Comparison of ENCODE assay signal across 24 cellular contexts in the genomic region with DNA sequence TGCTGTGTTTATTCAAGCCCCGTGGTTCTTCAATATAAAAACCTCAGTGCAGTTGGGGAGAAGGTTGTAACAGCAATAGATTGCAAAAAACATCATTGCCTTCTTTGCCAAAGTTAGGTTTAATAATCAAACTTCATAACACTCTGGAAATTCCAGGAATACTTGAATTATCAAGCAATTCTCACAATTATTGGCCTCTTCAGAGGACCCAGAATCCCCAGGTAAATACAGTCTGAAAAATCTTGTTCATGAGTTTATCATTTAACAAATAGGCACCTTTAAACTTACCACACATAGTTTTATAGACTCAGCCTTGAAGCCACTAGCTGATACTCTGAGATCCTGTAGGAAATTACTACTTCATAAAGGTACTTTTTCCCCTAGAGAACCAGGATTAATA.
"Had no signal": no experiment of that assay in that cellular context is flagged by ENCODE, and none has a peak within 500 bp of the region (broad histone marks: within the 10 kb centered on the region; RNA-seq: fewer than 3 reads in every experiment).

No MANE protein-coding gene starts in this region.

- DNase-seq: dermis blood vessel endothelial cell; effector memory CD4-positive, alpha-beta T cell; foreskin keratinocyte; glutamatergic neuron; heart right ventricle; hypothalamus; left lung; mesendoderm; naive thymus-derived CD8-positive, alpha-beta T cell; occipital lobe; psoas muscle; right cardiac atrium; spleen; stimulated activated CD4-positive, alpha-beta T cell treated with anti-CD3 and anti-CD28 coated beads, Interleukin-4, amount 100 ng/mL, for 4 hours; stimulated activated naive CD8-positive, alpha-beta T cell treated with anti-CD3 and anti-CD28 coated beads, Interleukin-15, Interleukin-2, amounts not matched to agents 100 U/mL and 50 U/mL, for 24 hours; substantia nigra; testis; tibial artery had no signal

- H3K27ac ChIP-seq: coronary artery, esophagus muscularis mucosa, foreskin keratinocyte, gastroesophageal sphincter, heart right ventricle, left lung, psoas muscle, skin epidermis, spleen, testis, tibial artery had no signal

- H3K36me3 Mint-ChIP-seq: naive thymus-derived CD8-positive, alpha-beta T cell; stimulated activated memory B cell treated with anti-CD40 and anti-IgM and Interleukin-4, amounts not matched to agents 10 μg/mL and 1 μg/mL and 100 μg/mL, for 72 hours; type B pancreatic cell had no signal

- H3K4me3 Mint-ChIP-seq: naive thymus-derived CD8-positive, alpha-beta T cell; stimulated activated memory B cell treated with anti-CD40 and anti-IgM and Interleukin-4, amounts not matched to agents 10 μg/mL and 1 μg/mL and 100 μg/mL, for 72 hours; type B pancreatic cell had no signal

- H3K4me1 ChIP-seq: foreskin keratinocyte, gastroesophageal sphincter, heart right ventricle, left lung, psoas muscle, spleen, testis had no signal

- H3K4me1 Mint-ChIP-seq: naive thymus-derived CD8-positive, alpha-beta T cell; stimulated activated memory B cell treated with anti-CD40 and anti-IgM and Interleukin-4, amounts not matched to agents 10 μg/mL and 1 μg/mL and 100 μg/mL, for 72 hours had no signal

- H3K4me3 ChIP-seq: coronary artery, esophagus muscularis mucosa, gastroesophageal sphincter, heart right ventricle, left lung, psoas muscle, skin epidermis, spleen, testis, tibial artery had no signal

- H3K27ac Mint-ChIP-seq: stimulated activated memory B cell treated with anti-CD40 and anti-IgM and Interleukin-4, amounts not matched to agents 10 μg/mL and 1 μg/mL and 100 μg/mL, for 72 hours; type B pancreatic cell had no signal

- ATAC-seq: foreskin keratinocyte; gastroesophageal sphincter; heart right ventricle; left lung; naive thymus-derived CD8-positive, alpha-beta T cell; psoas muscle; right cardiac atrium; stimulated activated memory B cell treated with anti-CD40 and anti-IgM and Interleukin-4, amounts not matched to agents 10 μg/mL and 1 μg/mL and 100 μg/mL, for 72 hours; stimulated activated naive CD8-positive, alpha-beta T cell treated with anti-CD3 and anti-CD28 coated beads, Interleukin-15, Interleukin-2, amounts not matched to agents 100 U/mL and 50 U/mL, for 24 hours had no signal

- H3K9me3 ChIP-seq: esophagus muscularis mucosa, gastroesophageal sphincter, heart right ventricle, left lung, psoas muscle, spleen, testis, tibial artery had no signal

- H3K36me3 ChIP-seq: esophagus muscularis mucosa, gastroesophageal sphincter, heart right ventricle, left lung, spleen, tibial artery had no signal

- H3K27me3 Mint-ChIP-seq: stimulated activated memory B cell treated with anti-CD40 and anti-IgM and Interleukin-4, amounts not matched to agents 10 μg/mL and 1 μg/mL and 100 μg/mL, for 72 hours; type B pancreatic cell had no signal

- H3K9me3 Mint-ChIP-seq: naive thymus-derived CD8-positive, alpha-beta T cell; stimulated activated memory B cell treated with anti-CD40 and anti-IgM and Interleukin-4, amounts not matched to agents 10 μg/mL and 1 μg/mL and 100 μg/mL, for 72 hours; type B pancreatic cell had no signal

- H3K27me3 ChIP-seq: esophagus muscularis mucosa, foreskin keratinocyte, gastroesophageal sphincter, heart right ventricle, left lung, spleen, testis, tibial artery had no signal
